ENCODE assay signal across 8 cellular contexts in genomic region chr19:35352448-35353304, GRCh38. TPM values are rescaled to one million over a fixed set of nuclear protein-coding genes. Genes with fewer than 3 reads are reported as not detected.
DNase-seq lines count a peak whose midpoint lies in the region; ATAC-seq and TF ChIP-seq lines count a peak whose summit lies in the region.

No MANE protein-coding gene starts in this region.

- peaks cover 29% of the 10 kb centered on the region for H3K4me1 Mint-ChIP-seq in CD14-positive monocyte

- H3K27ac Mint-ChIP-seq in CD14-positive monocyte, result peak overlapping the region in 5 of 7 donors; percentile 25 to 73 (median 49)

- ATAC-seq in lower lobe of right lung (peak; percentile 76 to 78), HG03045 (IDR thresholded peaks at IDR 0.05; ENCODE audit: unreplicated experiment) (no peak)

- peaks cover 8% of the 10 kb centered on the region for H3K4me1 ChIP-seq in lower lobe of right lung

- H3K4me3 ChIP-seq in HFF-Myc (replicated peaks; ENCODE audit: low read depth, low read length) (no peak overlapping the region), lower lobe of right lung (no peak overlapping the region)

- DNase-seq in CD14-positive monocyte (ENCODE audit: low spot score) (peak; percentile 83), HFF-Myc (ENCODE audit: extremely low read depth, low read depth) (peak; percentile 32), NCI-H526 treated with DMSO at 0.1 percent for 48 hours (lab: John Stamatoyannopoulos, UW) (peak; percentile 70), lower lobe of right lung (peak; percentile 72)
- DNase-seq in activated CD4-positive, alpha-beta T cell treated with anti-CD3 and anti-CD28 coated beads, Interleukin-2, amount 50 U/mL, for 48 hours, result peak; percentile 69 to 79
- DNase-seq in effector CD4-positive, alpha-beta T cell, result peak; percentile 57
- DNase-seq in stimulated activated CD8-positive, alpha-beta memory T cell treated with anti-CD3 and anti-CD28 coated beads, Interleukin-12 subunit alpha, Interleukin-12 subunit beta, amount 100 ng/mL, for 1 hour (ENCODE audit: low read depth), result peak; percentile 47

- H3K27me3 Mint-ChIP-seq in CD14-positive monocyte (ENCODE audit: low read depth in 3 of 3), result peaks cover 1 to 4% (median 2%) of the 10 kb centered on the region in 3 donors

- no peaks in the 10 kb centered on the region for H3K36me3 ChIP-seq in lower lobe of right lung

- H3K36me3 Mint-ChIP-seq in CD14-positive monocyte, result no peaks in the 10 kb centered on the region

- intact Hi-C loops in CD14-positive monocyte (cut with micrococcal nuclease), result loop anchor here (1.0 to 10.0 kb wide), 5 partner anchors 48 to 143 kb away; partner anchors contain the start of gene KRTDAP (in 1 of the 2)
- intact Hi-C loops in lower lobe of right lung (cut with DNase I), result no loop called here

- peaks cover 16% of the 10 kb centered on the region for H3K27me3 ChIP-seq in lower lobe of right lung (ENCODE audit: low read depth)

- no peaks in the 10 kb centered on the region for H3K9me3 ChIP-seq in lower lobe of right lung

- no peak overlapping the region for H3K27ac ChIP-seq in lower lobe of right lung

- H3K4me3 Mint-ChIP-seq in CD14-positive monocyte, result no peak overlapping the region

- no peaks in the 10 kb centered on the region for H3K9me3 Mint-ChIP-seq in CD14-positive monocyte

- peak; percentile 87 for TF ChIP-seq CTCF in CD14-positive monocyte (IDR thresholded peaks at IDR 0.05)
- peak; percentile 75 for TF ChIP-seq CTCF in HFF-Myc (IDR thresholded peaks at IDR 0.05; ENCODE audit: low read depth, low read length, missing control alignments)
- TF ChIP-seq CTCF in lower lobe of right lung (IDR thresholded peaks at IDR 0.05), result peak; percentile 83

RNA-seq across cellular contexts. Expression of gene FFAR1, which starts 5.0 kb away (rescaled TPM):
- not detected for polyA plus RNA-seq in CD14-positive monocyte
- total RNA-seq in lower lobe of right lung, result not detected

RNA-seq across cellular contexts. Expression of gene FFAR3, which starts 5.6 kb away (rescaled TPM):
- 1 to 10 TPM; 1.2 TPM for polyA plus RNA-seq in CD14-positive monocyte
- total RNA-seq in lower lobe of right lung, result not detected

RNA-seq across cellular contexts. Expression of gene GPR42, which starts 18.2 kb away (rescaled TPM):
- under 1 TPM in 1 of 2 donors, not detected in 1; 0.17 TPM for polyA plus RNA-seq in CD14-positive monocyte
- not detected for total RNA-seq in lower lobe of right lung

RNA-seq across cellular contexts. Expression of gene CD22, which starts 23.7 kb away (rescaled TPM):
- under 1 TPM; 0.24 to 0.88 TPM for polyA plus RNA-seq in CD14-positive monocyte
- total RNA-seq in lower lobe of right lung, result 19.1 TPM

Comparison
In these comparisons a context has a peak if more than half of its experiments do, and no peak if none do; other contexts are left out.
1. DNase-seq: peak in every context shown above with its lines; median percentile 83 in CD14-positive monocyte; 74 in activated CD4-positive, alpha-beta T cell treated with anti-CD3 and anti-CD28 coated beads, Interleukin-2, amount 50 U/mL, for 48 hours; 72 in lower lobe of right lung; 70 in NCI-H526 treated with DMSO at 0.1 percent for 48 hours; 57 in effector CD4-positive, alpha-beta T cell; 47 in stimulated activated CD8-positive, alpha-beta memory T cell treated with anti-CD3 and anti-CD28 coated beads, Interleukin-12 subunit alpha, Interleukin-12 subunit beta, amount 100 ng/mL, for 1 hour; 32 in HFF-Myc.